Comparison of ENCODE assay signal across 14 cellular contexts in genomic region chr15:34620814-34621213, GRCh38. TPM values are rescaled to one million over a fixed set of nuclear protein-coding genes. Genes with fewer than 3 reads are reported as not detected.
A peak's percentile ranks its signal among the peaks of the same experiment; 100 is the strongest.
DNase-seq lines count a peak whose midpoint lies in the region; TF ChIP-seq lines count a peak whose summit lies in the region.
"Had no signal": no experiment of that assay in that cellular context is flagged by ENCODE, and none has a peak within 500 bp of the region (broad histone marks: within the 10 kb centered on the region; RNA-seq: fewer than 3 reads in every experiment).

No MANE protein-coding gene starts in this region.

- peak overlapping the region; percentile 51 to 77 (median 69) for H3K4me2 ChIP-seq in BLaER1 treated with 17β-estradiol and CSF1 and Interleukin-3, amounts not matched to agents 10 nM and 100 nM

- peak overlapping the region in 7 of 11 experiments; percentile 1 to 24 (median 16); a peak in 6 of 22 replicates for H3K9ac ChIP-seq in BLaER1 treated with 17β-estradiol and CSF1 and Interleukin-3, amounts not matched to agents 10 nM and 100 nM

- intact Hi-C loops in activated CD4-positive, alpha-beta T cell treated with anti-CD3 and anti-CD28 coated beads, Interleukin-2, amount 10 ng/mL, durations not matched to agents 24 days and 14 days (cut with micrococcal nuclease), result no loop called here

- H3K27me3 Mint-ChIP-seq in activated CD4-positive, alpha-beta T cell treated with anti-CD3 and anti-CD28 coated beads, Interleukin-2, amount 10 ng/mL, durations not matched to agents 24 days and 14 days, result peaks cover 38% of the 10 kb centered on the region

- no peak overlapping the region for H3K4me3 Mint-ChIP-seq in activated CD4-positive, alpha-beta T cell treated with anti-CD3 and anti-CD28 coated beads, Interleukin-2, amount 10 ng/mL, durations not matched to agents 24 days and 14 days
- H3K4me3 Mint-ChIP-seq: CD4-positive, CD25-positive, alpha-beta regulatory T cell; H9 had no signal

- H3K36me3 ChIP-seq in BLaER1 treated with 17β-estradiol and CSF1 and Interleukin-3, amounts not matched to agents 10 nM and 100 nM, result no peaks in the 10 kb centered on the region
- no peaks in the 10 kb centered on the region for H3K36me3 ChIP-seq in brain microvascular endothelial cell (replicated peaks)

- no peaks in the 10 kb centered on the region for H4K20me1 ChIP-seq in BLaER1 treated with 17β-estradiol and CSF1 and Interleukin-3, amounts not matched to agents 10 nM and 100 nM

- H3K4me3 ChIP-seq in BLaER1 treated with 17β-estradiol and CSF1 and Interleukin-3, amounts not matched to agents 10 nM and 100 nM, result no peak overlapping the region
- H3K4me3 ChIP-seq in brain microvascular endothelial cell (ENCODE audit: low read depth, low read length), result no peak overlapping the region

- H3K27me3 ChIP-seq in BLaER1 treated with 17β-estradiol and CSF1 and Interleukin-3, amounts not matched to agents 10 nM and 100 nM, result no peaks in the 10 kb centered on the region
- no peaks in the 10 kb centered on the region for H3K27me3 ChIP-seq in brain microvascular endothelial cell (replicated peaks)

- no peaks in the 10 kb centered on the region for H3K9me3 Mint-ChIP-seq in activated CD4-positive, alpha-beta T cell treated with anti-CD3 and anti-CD28 coated beads, Interleukin-2, amount 10 ng/mL, durations not matched to agents 24 days and 14 days
- H3K9me3 Mint-ChIP-seq: H9 had no signal

- DNase-seq in KBM-7 (peak; percentile 72), dermis microvascular lymphatic vessel endothelial cell (ENCODE audit: low read depth in 2 of 2) (peak; percentile 64 to 86), pulmonary artery endothelial cell (ENCODE audit: low read depth, low spot score) (peak; percentile 30), brain microvascular endothelial cell (no peak), NCI-H146 treated with DMSO at 0.1 percent for 48 hours (lab: John Stamatoyannopoulos, UW; ENCODE audit: unreplicated experiment) (no peak)
- DNase-seq in activated CD4-positive, alpha-beta T cell treated with anti-CD3 and anti-CD28 coated beads, Interleukin-2, amount 10 ng/mL, durations not matched to agents 24 days and 14 days, result no peak
- DNase-seq: ACHN; Caco-2; CD4-positive, CD25-positive, alpha-beta regulatory T cell; DMS153; H9; NCI-H1436; NCI-H510A had no signal

- no peaks in the 10 kb centered on the region for H3K36me3 Mint-ChIP-seq in activated CD4-positive, alpha-beta T cell treated with anti-CD3 and anti-CD28 coated beads, Interleukin-2, amount 10 ng/mL, durations not matched to agents 24 days and 14 days (ENCODE audit: low read depth)
- H3K36me3 Mint-ChIP-seq: CD4-positive, CD25-positive, alpha-beta regulatory T cell had no signal

- peak overlapping the region in 9 of 11 experiments; percentile 19 to 63 (median 57); a peak in 14 of 22 replicates for H3K27ac ChIP-seq in BLaER1 treated with 17β-estradiol and CSF1 and Interleukin-3, amounts not matched to agents 10 nM and 100 nM
- no peak overlapping the region for H3K27ac ChIP-seq in brain microvascular endothelial cell

- no peak for TF ChIP-seq CTCF in brain microvascular endothelial cell (IDR thresholded peaks at IDR 0.05; ENCODE audit: low read depth, low read length, missing control alignments)

- H3K27ac Mint-ChIP-seq in activated CD4-positive, alpha-beta T cell treated with anti-CD3 and anti-CD28 coated beads, Interleukin-2, amount 10 ng/mL, durations not matched to agents 24 days and 14 days, result no peak overlapping the region
- H3K27ac Mint-ChIP-seq: CD4-positive, CD25-positive, alpha-beta regulatory T cell; H9 had no signal

- in situ Hi-C loops in KBM-7 (cut with MboI; ENCODE audit: low pct_unique_long_range_greater_than_20kb, low sequenced_read_pairs), result loop anchor here (25.0 kb wide), 1 partner anchor 291 kb away; no protein-coding TSS in a partner anchor
- in situ Hi-C loops in brain microvascular endothelial cell (cut with HindIII; ENCODE audit: low pct_ligation_motif_present, low sequenced_read_pairs), result no loop called here

- H3K4me1 Mint-ChIP-seq in activated CD4-positive, alpha-beta T cell treated with anti-CD3 and anti-CD28 coated beads, Interleukin-2, amount 10 ng/mL, durations not matched to agents 24 days and 14 days, result no peaks in the 10 kb centered on the region
- H3K4me1 Mint-ChIP-seq: CD4-positive, CD25-positive, alpha-beta regulatory T cell; H9 had no signal

- H3K4me1 ChIP-seq in BLaER1 treated with 17β-estradiol and CSF1 and Interleukin-3, amounts not matched to agents 10 nM and 100 nM, result peaks cover 21 to 41% (median 24%) of the 10 kb centered on the region in 10 experiments
- H3K4me1 ChIP-seq: Caco-2 had no signal

- no peaks in the 10 kb centered on the region for H3K9me3 ChIP-seq in BLaER1 treated with 17β-estradiol and CSF1 and Interleukin-3, amounts not matched to agents 10 nM and 100 nM (replicated peaks in 1 of 11)
- H3K9me3 ChIP-seq: Caco-2 had no signal

RNA-seq across cellular contexts. Expression of gene GOLGA8B, which starts 37.4 kb away (rescaled TPM):
- total RNA-seq in dermis microvascular lymphatic vessel endothelial cell (5.8 and 6.4 TPM in 2 replicates), pulmonary artery endothelial cell (11.2 and 14.6 TPM in 2 replicates)
- total RNA-seq in activated CD4-positive, alpha-beta T cell treated with anti-CD3 and anti-CD28 coated beads, Interleukin-2, amount 10 ng/mL, durations not matched to agents 24 days and 14 days, result 210 and 234 TPM in 2 replicates

Comparison
In these comparisons a context has a peak if more than half of its experiments do, and no peak if none do; other contexts are left out.
1. DNase-seq: peak in KBM-7 (single experiment), dermis microvascular lymphatic vessel endothelial cell (2 of 2) and pulmonary artery endothelial cell (single experiment); none in brain microvascular endothelial cell (single experiment), NCI-H146 treated with DMSO at 0.1 percent for 48 hours (single experiment) and activated CD4-positive, alpha-beta T cell treated with anti-CD3 and anti-CD28 coated beads, Interleukin-2, amount 10 ng/mL, durations not matched to agents 24 days and 14 days (single experiment).
2. RNA of gene GOLGA8B, which starts 37.4 kb away (total RNA-seq): 210 to 234 TPM in activated CD4-positive, alpha-beta T cell treated with anti-CD3 and anti-CD28 coated beads, Interleukin-2, amount 10 ng/mL, durations not matched to agents 24 days and 14 days; 11.2 to 14.6 TPM in pulmonary artery endothelial cell and 5.8 to 6.4 TPM in dermis microvascular lymphatic vessel endothelial cell; every median in the first group is over 10 times any median in the second.